18 cellular contexts compared by ENCODE assay signal in the genomic region with DNA sequence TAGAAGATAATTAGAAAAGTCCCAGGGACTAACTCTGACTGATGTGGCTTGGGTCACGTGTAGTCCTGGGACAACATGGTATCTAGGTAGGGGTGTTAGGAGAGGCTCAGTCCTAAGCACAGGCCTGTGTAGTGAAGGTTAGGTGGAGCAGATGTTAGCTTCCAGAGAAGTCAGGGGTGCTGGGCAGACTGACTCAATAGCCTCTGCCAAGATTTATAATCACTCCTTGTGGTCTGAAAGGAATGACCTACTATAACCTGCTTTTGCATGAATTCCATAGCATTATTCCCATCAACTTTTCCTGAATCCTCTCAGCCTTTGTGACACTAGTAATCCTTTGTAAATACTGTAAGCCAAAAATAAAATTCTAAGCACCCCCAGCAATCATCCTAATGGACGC. TPM values are rescaled to one million over a fixed set of nuclear protein-coding genes. Genes with fewer than 3 reads are reported as not detected.
DNase-seq lines count a peak whose midpoint lies in the region; ATAC-seq and TF ChIP-seq lines count a peak whose summit lies in the region.
"Had no signal": no experiment of that assay in that cellular context is flagged by ENCODE, and none has a peak within 500 bp of the region (broad histone marks: within the 10 kb centered on the region; RNA-seq: fewer than 3 reads in every experiment).

No MANE protein-coding gene starts in this region.

- no peak overlapping the region for H2BK120ac ChIP-seq in mesenchymal stem cell (ENCODE audit: low read depth, low read length)

- no peak overlapping the region for H2BK12ac ChIP-seq in mesenchymal stem cell (ENCODE audit: low read length in 2 of 2)

- no peak for TF ChIP-seq CTCF in GM23338 (conservative IDR thresholded peaks at IDR 0.05; ENCODE audit: low read depth in 2 of 2)
- TF ChIP-seq CTCF in body of pancreas (IDR thresholded peaks at IDR 0.05) = no peak

- no peak for TF ChIP-seq POLR2A in body of pancreas (IDR thresholded peaks at IDR 0.05)

- H3K27me3 ChIP-seq in GM23338 (ENCODE audit: insufficient read depth) (no peaks in the 10 kb centered on the region), body of pancreas (no peaks in the 10 kb centered on the region), mesenchymal stem cell (ENCODE audit: control insufficient read depth in 1 of 2, insufficient read depth in 1 of 2, low read length in 2 of 2) (no peaks in the 10 kb centered on the region)

- H3K9me3 ChIP-seq in body of pancreas (no peaks in the 10 kb centered on the region), mesenchymal stem cell (ENCODE audit: control insufficient read depth, low read length) (no peaks in the 10 kb centered on the region)

- H3K27ac ChIP-seq in GM23338 (ENCODE audit: low read depth) = no peak overlapping the region; the same call in 1 of the 2 replicates
- H3K27ac ChIP-seq in body of pancreas = no peak overlapping the region
- no peak overlapping the region for H3K27ac ChIP-seq in mesenchymal stem cell (ENCODE audit: low read length, poor library complexity, severe bottlenecking)

- H4K20me1 ChIP-seq in GM23338 (replicated peaks; ENCODE audit: insufficient read depth) = no peaks in the 10 kb centered on the region

- H3K27me3 Mint-ChIP-seq in GM23338 (ENCODE audit: insufficient read depth, low read depth, poor library complexity) = no peaks in the 10 kb centered on the region
- H3K27me3 Mint-ChIP-seq in activated naive CD4-positive, alpha-beta T cell treated with anti-CD3 and anti-CD28 coated beads, Interleukin-2, amount 10 ng/mL, durations not matched to agents 7 days and 5 days = peaks cover 6% of the 10 kb centered on the region

- 64 to 69% methylated on average over 2 of the region's 2 CpGs for WGBS in body of pancreas, 2 donors
- WGBS in mesenchymal stem cell = 97% methylated on average over 2 of the region's 2 CpGs

- no peaks in the 10 kb centered on the region for H3F3A ChIP-seq in GM23338 (replicated peaks; ENCODE audit: low read depth)

- H2AK5ac ChIP-seq in mesenchymal stem cell (ENCODE audit: low read length, severe bottlenecking) = no peak overlapping the region

- H3K23ac ChIP-seq in mesenchymal stem cell (ENCODE audit: low read length in 2 of 2) = no peak overlapping the region

- H3K4me2 ChIP-seq in GM23338 = no peak overlapping the region
- H3K4me2 ChIP-seq in mesenchymal stem cell (ENCODE audit: low read length, poor library complexity, severe bottlenecking) = no peak overlapping the region

- intact Hi-C loops in body of pancreas (cut with DNase I) = no loop called here

- no peak overlapping the region for H4K91ac ChIP-seq in mesenchymal stem cell (ENCODE audit: low read length)

- no peaks in the 10 kb centered on the region for H3K36me3 ChIP-seq in GM23338 (ENCODE audit: insufficient read depth)
- no peaks in the 10 kb centered on the region for H3K36me3 ChIP-seq in body of pancreas (replicated peaks in 1 of 2; ENCODE audit: insufficient read depth in 1 of 2, low read depth in 2 of 2)
- no peaks in the 10 kb centered on the region for H3K36me3 ChIP-seq in mesenchymal stem cell (ENCODE audit: control insufficient read depth in 1 of 2, insufficient read depth in 2 of 2, low read depth in 1 of 2, low read length in 2 of 2)

- H3K4me1 ChIP-seq in GM23338 (ENCODE audit: insufficient read depth) (peaks cover 4% of the 10 kb centered on the region; the same call in 1 of the 2 replicates), body of pancreas (no peaks in the 10 kb centered on the region), mesenchymal stem cell (ENCODE audit: control insufficient read depth, insufficient read depth, low read depth, low read length) (no peaks in the 10 kb centered on the region)

- peaks cover 2% of the 10 kb centered on the region; the same call in 1 of the 3 replicates for H3K4me1 Mint-ChIP-seq in GM23338
- H3K4me1 Mint-ChIP-seq in activated naive CD4-positive, alpha-beta T cell treated with anti-CD3 and anti-CD28 coated beads, Interleukin-2, amount 10 ng/mL, durations not matched to agents 7 days and 5 days = peaks cover 2% of the 10 kb centered on the region
- H3K4me1 Mint-ChIP-seq: B cell had no signal

- DNase-seq in GM23338 (ENCODE audit: low spot score) (no peak), LHCN-M2 (ENCODE audit: low read depth) (peak; percentile 29), body of pancreas (no peak), mesenchymal stem cell (peak; percentile 21), AG20443 (ENCODE audit: low spot score) (no peak), inferior parietal cortex (ENCODE audit: extremely low spot score) (no peak)
- DNase-seq in activated naive CD4-positive, alpha-beta T cell treated with anti-CD3 and anti-CD28 coated beads, Interleukin-2, amount 10 ng/mL, durations not matched to agents 7 days and 5 days = no peak
- DNase-seq in stimulated activated CD4-positive, alpha-beta T cell treated with anti-CD3 and anti-CD28 coated beads, Interleukin-2, amount 100 ng/mL, for 48 hours = no peak
- DNase-seq: ACHN; CD4-positive, CD25-positive, alpha-beta regulatory T cell; Karpas-422; MM.1S; NCI-H1105; NCI-H1694 treated with DMSO at 0.1 percent for 48 hours; NCI-H345; NCI-H526 treated with DMSO at 0.1 percent for 48 hours; NK-92 treated with Interleukin-12 subunit alpha and Interleukin-12 subunit beta, amount 100 ng/mL, for 24 hours had no signal

- H2AFZ ChIP-seq in GM23338 (peak overlapping the region; percentile 63; the same call in 1 of the 2 replicates), mesenchymal stem cell (ENCODE audit: low read depth, low read length) (peak overlapping the region; percentile 4)

- H3K4me3 ChIP-seq in GM23338 (no peak overlapping the region), body of pancreas (no peak overlapping the region), mesenchymal stem cell (ENCODE audit: insufficient read depth in 1 of 2, low read depth in 1 of 2, low read length in 2 of 2) (no peak overlapping the region)

- no peak overlapping the region for H4K8ac ChIP-seq in mesenchymal stem cell (ENCODE audit: low read length)

- no peaks in the 10 kb centered on the region for H3K36me3 Mint-ChIP-seq in GM23338 (ENCODE audit: low read depth)
- no peaks in the 10 kb centered on the region for H3K36me3 Mint-ChIP-seq in activated naive CD4-positive, alpha-beta T cell treated with anti-CD3 and anti-CD28 coated beads, Interleukin-2, amount 10 ng/mL, durations not matched to agents 7 days and 5 days
- H3K36me3 Mint-ChIP-seq: CD4-positive, CD25-positive, alpha-beta regulatory T cell had no signal

- no peak overlapping the region for H2BK15ac ChIP-seq in mesenchymal stem cell (ENCODE audit: low read depth, poor library complexity, severe bottlenecking)

- no peaks in the 10 kb centered on the region for H3K9me3 Mint-ChIP-seq in GM23338
- H3K9me3 Mint-ChIP-seq in activated naive CD4-positive, alpha-beta T cell treated with anti-CD3 and anti-CD28 coated beads, Interleukin-2, amount 10 ng/mL, durations not matched to agents 7 days and 5 days = peaks cover 2% of the 10 kb centered on the region

- H3K14ac ChIP-seq in mesenchymal stem cell (ENCODE audit: low read length in 2 of 2) = no peak overlapping the region

- CTCF ChIA-PET in activated naive CD4-positive, alpha-beta T cell treated with anti-CD3 and anti-CD28 coated beads, Interleukin-2, amount 10 ng/mL, durations not matched to agents 7 days and 5 days (lab: Charles Lee) = interaction anchor here (1.8 kb wide), 1 partner anchor 20 kb away, joined by 5 read pairs; the partner anchor contains the start of gene MAP3K5

- H3K4ac ChIP-seq in mesenchymal stem cell (ENCODE audit: low read depth in 1 of 2, low read length in 2 of 2) = no peak overlapping the region

- ATAC-seq in GM23338 (no peak), body of pancreas (peak; percentile 21)

- H3K4me3 Mint-ChIP-seq in GM23338 = no peak overlapping the region
- H3K4me3 Mint-ChIP-seq in activated naive CD4-positive, alpha-beta T cell treated with anti-CD3 and anti-CD28 coated beads, Interleukin-2, amount 10 ng/mL, durations not matched to agents 7 days and 5 days = no peak overlapping the region
- H3K4me3 Mint-ChIP-seq: B cell; CD4-positive, CD25-positive, alpha-beta regulatory T cell had no signal

- H3K79me1 ChIP-seq in mesenchymal stem cell (replicated peaks; ENCODE audit: low read length, poor library complexity, severe bottlenecking) = no peaks in the 10 kb centered on the region

- H3K18ac ChIP-seq in mesenchymal stem cell (ENCODE audit: low read depth in 1 of 2, low read length in 2 of 2) = no peak overlapping the region

- no peak overlapping the region for H3K9ac ChIP-seq in mesenchymal stem cell (ENCODE audit: low read length)

- H2BK5ac ChIP-seq in mesenchymal stem cell (ENCODE audit: low read depth, low read length, poor library complexity, severe bottlenecking) = no peak overlapping the region

- no peaks in the 10 kb centered on the region for H3K9me2 ChIP-seq in GM23338 (ENCODE audit: insufficient read depth)

- no peaks in the 10 kb centered on the region for H3K79me2 ChIP-seq in GM23338 (replicated peaks; ENCODE audit: insufficient read depth)

- no peak overlapping the region for H3K27ac Mint-ChIP-seq in GM23338
- no peak overlapping the region for H3K27ac Mint-ChIP-seq in activated naive CD4-positive, alpha-beta T cell treated with anti-CD3 and anti-CD28 coated beads, Interleukin-2, amount 10 ng/mL, durations not matched to agents 7 days and 5 days
- H3K27ac Mint-ChIP-seq: B cell had no signal

TF ChIP-seq in GM23338, 12 proteins besides CTCF, POLR2A, EP300 and RAD21 (continues in another document):
- TF ChIP-seq EZH2phosphoT487 (IDR thresholded peaks at IDR 0.05; ENCODE audit: unreplicated experiment) (no peak), ZNF114 (CRISPR knock-in tag; IDR thresholded peaks at IDR 0.05) (no peak)
- TF ChIP-seq, protein P1, sequence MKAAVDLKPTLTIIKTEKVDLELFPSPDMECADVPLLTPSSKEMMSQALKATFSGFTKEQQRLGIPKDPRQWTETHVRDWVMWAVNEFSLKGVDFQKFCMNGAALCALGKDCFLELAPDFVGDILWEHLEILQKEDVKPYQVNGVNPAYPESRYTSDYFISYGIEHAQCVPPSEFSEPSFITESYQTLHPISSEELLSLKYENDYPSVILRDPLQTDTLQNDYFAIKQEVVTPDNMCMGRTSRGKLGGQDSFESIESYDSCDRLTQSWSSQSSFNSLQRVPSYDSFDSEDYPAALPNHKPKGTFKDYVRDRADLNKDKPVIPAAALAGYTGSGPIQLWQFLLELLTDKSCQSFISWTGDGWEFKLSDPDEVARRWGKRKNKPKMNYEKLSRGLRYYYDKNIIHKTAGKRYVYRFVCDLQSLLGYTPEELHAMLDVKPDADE (IDR thresholded peaks at IDR 0.05) = no peak

RNA-seq across cellular contexts. Expression of gene PEX7, which starts 10.2 kb away (rescaled TPM):
- 13.5 and 24.1 TPM in 2 replicates for total RNA-seq in GM23338 (2014; rRNA removed; shearing (Covaris generic))
- polyA plus RNA-seq in GM23338 (2016; fragmentation: Nextera tagmentation; extraction: Ambion mirVana) = 11.8 and 12.4 TPM in 2 replicates
- total RNA-seq in LHCN-M2 (2014; rRNA removed) (15.7 and 18.1 TPM in 2 replicates), body of pancreas (10 to 100 TPM in 1 of 2 donors, 1 to 10 TPM in 1; 8.9 to 17.9 TPM)
- polyA plus RNA-seq in LHCN-M2 (2012) = 6.9 TPM
- 6.2 TPM for polyA plus RNA-seq in mesenchymal stem cell (2013, experiment 1 of 2)
- 5.8 TPM for polyA plus RNA-seq in mesenchymal stem cell (2013, experiment 2 of 2)

RNA-seq across cellular contexts. Expression of gene MAP3K5, which starts 19.9 kb away (rescaled TPM):
- total RNA-seq in GM23338 (2014; rRNA removed; shearing (Covaris generic)) = 2.8 and 2.9 TPM in 2 replicates
- 0.76 and 0.78 TPM in 2 replicates for polyA plus RNA-seq in GM23338 (2016; fragmentation: Nextera tagmentation; extraction: Ambion mirVana)
- total RNA-seq in LHCN-M2 (2014; rRNA removed) = 51.5 and 68.5 TPM in 2 replicates
- polyA plus RNA-seq in LHCN-M2 (2012) = 8.9 TPM
- 10 to 100 TPM; 33.7 to 36.9 TPM for total RNA-seq in body of pancreas
- polyA plus RNA-seq in mesenchymal stem cell (2013, experiment 1 of 2) = 9.8 TPM
- polyA plus RNA-seq in mesenchymal stem cell (2013, experiment 2 of 2) = 10.1 TPM

Comparison
In these comparisons a context has a peak if more than half of its experiments do, and no peak if none do; other contexts are left out.
1. DNase-seq: peak in LHCN-M2 (single experiment) and mesenchymal stem cell (single experiment); none in GM23338 (single experiment), body of pancreas (0 of 4), activated naive CD4-positive, alpha-beta T cell treated with anti-CD3 and anti-CD28 coated beads, Interleukin-2, amount 10 ng/mL, durations not matched to agents 7 days and 5 days (single experiment), AG20443 (single experiment), inferior parietal cortex (single experiment) and stimulated activated CD4-positive, alpha-beta T cell treated with anti-CD3 and anti-CD28 coated beads, Interleukin-2, amount 100 ng/mL, for 48 hours (0 of 2).